28 cellular contexts compared by ENCODE assay signal in genomic region chr11:119054418-119054817, GRCh38. TPM values are rescaled to one million over a fixed set of nuclear protein-coding genes. Genes with fewer than 3 reads are reported as not detected.
DNase-seq lines count a peak whose midpoint lies in the region; ATAC-seq, FAIRE-seq and TF ChIP-seq lines count a peak whose summit lies in the region.
"Had no signal": no experiment of that assay in that cellular context is flagged by ENCODE, and none has a peak within 500 bp of the region (broad histone marks: within the 10 kb centered on the region; RNA-seq: fewer than 3 reads in every experiment).

No MANE protein-coding gene starts in this region.

- H2BK15ac ChIP-seq in H1 (ENCODE audit: low read length): no peak overlapping the region

- no peak overlapping the region for H3K14ac ChIP-seq in H1 (ENCODE audit: insufficient read length)

- no peak overlapping the region for H2BK12ac ChIP-seq in H1 (ENCODE audit: low read depth, low read length)

- ATAC-seq in activated T-cell treated with anti-CD3 and anti-CD28 coated beads, Interleukin-2, amount 50 U/mL, for 4 hours: no peak
- ATAC-seq in DND-41 (ENCODE audit: insufficient read depth, low read depth): no peak

- H3K23ac ChIP-seq in H1 (ENCODE audit: insufficient read length): no peak overlapping the region

- H3K4me1 ChIP-seq in DND-41 (ENCODE audit: insufficient read depth, low read length) (peaks cover 28% of the 10 kb centered on the region), H1 (replicated peaks in 1 of 4; ENCODE audit: control insufficient read depth in 3 of 4, insufficient read depth in 4 of 4, low read length in 3 of 4) (peaks cover 0 to 8% (median 3%) of the 10 kb centered on the region in 4 experiments; a peak in 5 of 7 replicates)

- H3K4me1 Mint-ChIP-seq in activated T-cell treated with anti-CD3 and anti-CD28 coated beads, Interleukin-2, amount 50 U/mL, for 4 hours (ENCODE audit: low read depth): peaks cover 44% of the 10 kb centered on the region
- H3K4me1 Mint-ChIP-seq in progenitor cell of endocrine pancreas (ENCODE audit: low read depth) (peaks cover 20% of the 10 kb centered on the region), glutamatergic neuron (ENCODE audit: low read depth, unreplicated experiment) (peaks cover 10% of the 10 kb centered on the region)

- CTCF ChIA-PET in H1 (lab: Charles Lee; ENCODE audit: partially characterized antibody): interaction anchor here (0.8 to 2.0 kb wide), 6 partner anchors 9 to 115 kb away, joined by 3 to 9 read pairs (median 5); partner anchors contain the start of genes SLC37A4 and VPS11

- peaks cover 50% of the 10 kb centered on the region for H3K36me3 Mint-ChIP-seq in activated T-cell treated with anti-CD3 and anti-CD28 coated beads, Interleukin-2, amount 50 U/mL, for 4 hours (ENCODE audit: insufficient read depth)
- H3K36me3 Mint-ChIP-seq in progenitor cell of endocrine pancreas (ENCODE audit: insufficient read depth) (peaks cover 20% of the 10 kb centered on the region), glutamatergic neuron (ENCODE audit: unreplicated experiment) (peaks cover 4% of the 10 kb centered on the region)

- H2BK5ac ChIP-seq in H1 (ENCODE audit: low read depth, low read length): no peak overlapping the region

- H3K9ac ChIP-seq in DND-41 (ENCODE audit: low read depth, low read length): no peak overlapping the region
- H3K9ac ChIP-seq in H1 (replicated peaks in 1 of 4; ENCODE audit: extremely low read depth in 1 of 4, low read depth in 3 of 4, low read length in 3 of 4): no peak overlapping the region

- POLR2A ChIA-PET in H1 (lab: Charles Lee; ENCODE audit: partially characterized antibody): interaction anchor here (1.2 to 5.1 kb wide), 5 partner anchors 10 to 41 kb away, joined by 4 to 56 read pairs (median 27); partner anchors contain the start of genes RPS25, SLC37A4 and TRAPPC4

- H3K4me3 ChIP-seq in DND-41 (ENCODE audit: low read depth in 1 of 2, low read length in 2 of 2) (no peak overlapping the region), H1 (ENCODE audit: extremely low read depth in 1 of 4, insufficient read depth in 2 of 4, low read depth in 3 of 4, low read length in 4 of 4) (no peak overlapping the region)
- H3K4me3 ChIP-seq: BLaER1, esophagus muscularis mucosa, lung, ovary, right atrium auricular region, SJCRH30 had no signal

- no peaks in the 10 kb centered on the region for H3K9me3 Mint-ChIP-seq in activated T-cell treated with anti-CD3 and anti-CD28 coated beads, Interleukin-2, amount 50 U/mL, for 4 hours
- H3K9me3 Mint-ChIP-seq in progenitor cell of endocrine pancreas (ENCODE audit: low read depth): no peaks in the 10 kb centered on the region
- H3K9me3 Mint-ChIP-seq in glutamatergic neuron (ENCODE audit: unreplicated experiment): peaks cover 8% of the 10 kb centered on the region

- H3K79me1 ChIP-seq in H1 (ENCODE audit: low read depth, low read length): peaks cover 16% of the 10 kb centered on the region

- peak overlapping the region; percentile 71; the same call in 1 of the 2 replicates for H4K8ac ChIP-seq in H1 (ENCODE audit: extremely low read depth, insufficient read depth, low read length)

- TF ChIP-seq EP300 in H1 (IDR thresholded peaks at IDR 0.05; ENCODE audit: borderline replicate concordance in 1 of 2, low read depth in 2 of 2, low read length in 2 of 2): no peak

- FAIRE-seq in H1 (lab: Jason Lieb, UNC): no peak
- FAIRE-seq: frontal cortex, GM18507, keratinocyte, RCC 7860 had no signal

- H2BK20ac ChIP-seq in H1 (ENCODE audit: low read length): no peak overlapping the region

- no peak overlapping the region for H2BK120ac ChIP-seq in H1 (replicated peaks; ENCODE audit: low read depth, low read length)

- no peak for TF ChIP-seq CTCF in DND-41 (IDR thresholded peaks at IDR 0.05; ENCODE audit: borderline replicate concordance, extremely low read depth, low read length, poor library complexity, severe bottlenecking)
- no peak for TF ChIP-seq CTCF in H1 (IDR thresholded peaks at IDR 0.05; ENCODE audit: control extremely low read depth in 1 of 3, insufficient read depth in 1 of 3, low read depth in 1 of 3, low read length in 3 of 3)
- no peak for TF ChIP-seq CTCF in progenitor cell of endocrine pancreas (IDR thresholded peaks at IDR 0.05; ENCODE audit: unreplicated experiment)
- no peak for TF ChIP-seq CTCF in glutamatergic neuron (IDR thresholded peaks at IDR 0.05; ENCODE audit: partially characterized antibody, unreplicated experiment)

- H4K5ac ChIP-seq in H1 (ENCODE audit: insufficient read length, low read depth, low read length): no peak overlapping the region

- H3K27ac ChIP-seq in DND-41 (ENCODE audit: low read length) (no peak overlapping the region), H1 (ENCODE audit: low read depth, low read length) (no peak overlapping the region)
- H3K27ac ChIP-seq: BLaER1, esophagus muscularis mucosa, ovary, right atrium auricular region, SJCRH30, WERI-Rb-1 had no signal

- TF ChIP-seq RAD21 in H1 (IDR thresholded peaks at IDR 0.05 in 1 of 2, conservative IDR thresholded peaks at IDR 0.05 in 1 of 2; ENCODE audit: low read depth in 2 of 2, low read length in 2 of 2): no peak

- H2AFZ ChIP-seq in DND-41 (ENCODE audit: low read depth, low read length) (no peak overlapping the region), H1 (ENCODE audit: low read length) (no peak overlapping the region)

- H3K18ac ChIP-seq in H1 (ENCODE audit: extremely low read depth, low read length): no peak overlapping the region

- H2AK5ac ChIP-seq in H1 (ENCODE audit: low read depth, low read length): no peak overlapping the region

- H4K91ac ChIP-seq in H1 (replicated peaks; ENCODE audit: insufficient read length, low read length): no peak overlapping the region

- H4K20me1 ChIP-seq in DND-41 (ENCODE audit: insufficient read depth, low read length): peaks cover 26% of the 10 kb centered on the region; the same call in 1 of the 2 replicates
- H4K20me1 ChIP-seq in H1 (replicated peaks in 1 of 2; ENCODE audit: control insufficient read depth in 1 of 2, insufficient read depth in 2 of 2, low read length in 2 of 2): peaks cover 3 to 26% of the 10 kb centered on the region in 2 experiments

- H3K23me2 ChIP-seq in H1 (ENCODE audit: low read depth, low read length): peaks cover 4% of the 10 kb centered on the region

- peak overlapping the region; percentile 54 for H3K4me3 Mint-ChIP-seq in activated T-cell treated with anti-CD3 and anti-CD28 coated beads, Interleukin-2, amount 50 U/mL, for 4 hours
- H3K4me3 Mint-ChIP-seq in progenitor cell of endocrine pancreas (ENCODE audit: low read depth) (peak overlapping the region; percentile 47), glutamatergic neuron (ENCODE audit: unreplicated experiment) (no peak overlapping the region)

- no peak for TF ChIP-seq POLR2A in H1 (IDR thresholded peaks at IDR 0.05; ENCODE audit: control extremely low read depth in 1 of 2, low read depth in 2 of 2, low read length in 2 of 2)

- WGBS in H1 (ENCODE audit: extremely low coverage in 1 of 2, insufficient coverage in 1 of 2, insufficient read length in 1 of 2, insufficient replicate concordance in 2 of 2, low coverage in 1 of 2, low lambda C conversion rate in 2 of 2, missing lambda C conversion rate in 1 of 2), 2 experiments: 92% methylated on average over 10 of the region's 10 CpGs; no CpG with 5 or more reads in 1 of the 2 experiments

- H3K9me3 ChIP-seq in DND-41 (ENCODE audit: insufficient read depth, low read length, severe bottlenecking) (no peaks in the 10 kb centered on the region), H1 (ENCODE audit: insufficient read depth in 2 of 2, low read depth in 1 of 2, low read length in 1 of 2) (no peaks in the 10 kb centered on the region; a peak in 1 of 4 replicates)
- H3K9me3 ChIP-seq: BLaER1, esophagus muscularis mucosa, ovary, right atrium auricular region, SJCRH30 had no signal

- H3K56ac ChIP-seq in H1 (replicated peaks; ENCODE audit: insufficient read length, low read depth, low read length): no peak overlapping the region

- DNase-seq in activated T-cell treated with anti-CD3 and anti-CD28 coated beads, Interleukin-2, amount 50 U/mL, for 4 hours: no peak
- DNase-seq in activated T-cell treated with anti-CD3 and anti-CD28 coated beads for 4 hours (no peak), DND-41 (no peak), H1 (ENCODE audit: low read depth in 1 of 2, low spot score in 2 of 2) (no peak), progenitor cell of endocrine pancreas (ENCODE audit: low spot score, unreplicated experiment) (no peak), NCI-H748 treated with DMSO at 0.1 percent for 48 hours (lab: John Stamatoyannopoulos, UW) (no peak), NCI-H1930 (lab: John Stamatoyannopoulos, UW) (no peak), glutamatergic neuron (no peak)
- DNase-seq: activated naive CD4-positive, alpha-beta T cell treated with anti-CD3 and anti-CD28 coated beads, Interleukin-2, amount 50 U/mL, for 16 hours; DMS 273 treated with DMSO at 0.1 percent for 48 hours; effector memory CD4-positive, alpha-beta T cell; H9; hypothalamus; NCI-H2107; NCI-H510A; ovary; SJCRH30; stimulated activated CD4-positive, alpha-beta T cell treated with anti-CD3 and anti-CD28 coated beads, Interleukin-4, amount 100 ng/mL, for 4 hours; trophoblast cell; WERI-Rb-1 had no signal

- no peak overlapping the region for H3K4ac ChIP-seq in H1 (replicated peaks; ENCODE audit: insufficient read length, low read depth, low read length)

- H3K27me3 ChIP-seq in DND-41 (ENCODE audit: insufficient read depth, low read length, poor library complexity) (no peaks in the 10 kb centered on the region), H1 (replicated peaks in 1 of 4; ENCODE audit: control insufficient read depth in 3 of 4, extremely low read depth in 1 of 4, insufficient read depth in 3 of 4, low read length in 3 of 4) (no peaks in the 10 kb centered on the region)
- H3K27me3 ChIP-seq: BLaER1, esophagus muscularis mucosa, ovary, right atrium auricular region, SJCRH30 had no signal

- H3K36me3 ChIP-seq in DND-41 (ENCODE audit: insufficient read depth, low read length): peaks cover 63% of the 10 kb centered on the region
- peaks cover 39 to 58% (median 56%) of the 10 kb centered on the region in 4 experiments for H3K36me3 ChIP-seq in H1 (ENCODE audit: control insufficient read depth in 2 of 4, insufficient read depth in 4 of 4, low read length in 3 of 4)
- H3K36me3 ChIP-seq: ovary had no signal

- no peaks in the 10 kb centered on the region for H3K27me3 Mint-ChIP-seq in activated T-cell treated with anti-CD3 and anti-CD28 coated beads, Interleukin-2, amount 50 U/mL, for 4 hours (ENCODE audit: low read depth)
- H3K27me3 Mint-ChIP-seq in progenitor cell of endocrine pancreas: no peaks in the 10 kb centered on the region
- peaks cover 8% of the 10 kb centered on the region for H3K27me3 Mint-ChIP-seq in glutamatergic neuron (ENCODE audit: unreplicated experiment)

- H3K79me2 ChIP-seq in DND-41 (ENCODE audit: insufficient read depth, low read length) (peaks cover 47% of the 10 kb centered on the region), H1 (ENCODE audit: control insufficient read depth in 1 of 2, insufficient read depth in 2 of 2, low read length in 2 of 2) (peaks cover 8 to 21% of the 10 kb centered on the region in 2 experiments; a peak in 3 of 4 replicates)

- H3K4me2 ChIP-seq in DND-41 (ENCODE audit: insufficient read depth, low read length): peak overlapping the region; percentile 93; the same call in 1 of the 2 replicates
- H3K4me2 ChIP-seq in H1 (ENCODE audit: insufficient read depth in 1 of 2, low read depth in 2 of 2, low read length in 2 of 2): no peak overlapping the region
- H3K4me2 ChIP-seq: BLaER1 had no signal

- H3K27ac Mint-ChIP-seq in progenitor cell of endocrine pancreas (no peak overlapping the region), glutamatergic neuron (ENCODE audit: unreplicated experiment) (no peak overlapping the region)

RNA-seq across cellular contexts. Expression of gene HYOU1, which starts 2.6 kb away (rescaled TPM):
- 100 to 1,000 TPM; 249 to 309 (median 260) TPM for total RNA-seq in activated T-cell treated with anti-CD3 and anti-CD28 coated beads, Interleukin-2, amount 50 U/mL, for 4 hours
- total RNA-seq in H1 (2021; fragmentation: NEBNext Ultra II Directional; extraction: Animal tissue kit (Norgen Biotek cat#: 25700)): 293 and 295 TPM in 2 replicates
- polyA plus RNA-seq in H1 (2011; rRNA removed): 229 and 239 TPM in 2 replicates
- polyA plus RNA-seq in H1 (2011; cell fraction: cytosol; rRNA removed): 202 TPM
- 288 TPM for polyA plus RNA-seq in H1 (2011; cell fraction: nucleus; rRNA removed)
- 173 to 236 TPM (median 223 TPM) in 4 replicates for polyA plus RNA-seq in H1 (2012, experiment 1 of 2)
- 152 TPM for polyA plus RNA-seq in H1 (2012, experiment 2 of 2)
- polyA plus RNA-seq in H1 (2013, experiment 1 of 2): 284 TPM
- polyA plus RNA-seq in H1 (2013, experiment 2 of 2): 265 TPM
- 323 and 367 TPM in 2 replicates for polyA minus RNA-seq in H1 (2011; rRNA and poly(A)+ RNA removed)
- 136 TPM for polyA minus RNA-seq in H1 (2011; cell fraction: cytosol; rRNA and poly(A)+ RNA removed)
- polyA minus RNA-seq in H1 (2011; cell fraction: nucleus; rRNA and poly(A)+ RNA removed): 90.0 TPM
- total RNA-seq in progenitor cell of endocrine pancreas (196 and 199 TPM in 2 replicates), glutamatergic neuron (ENCODE audit: unreplicated experiment) (193 TPM)

RNA-seq across cellular contexts. Expression of gene VPS11, which starts 13.2 kb away (rescaled TPM):
- total RNA-seq in activated T-cell treated with anti-CD3 and anti-CD28 coated beads, Interleukin-2, amount 50 U/mL, for 4 hours: 10 to 100 TPM; 24.1 to 31.5 (median 30.0) TPM
- total RNA-seq in H1 (2021; fragmentation: NEBNext Ultra II Directional; extraction: Animal tissue kit (Norgen Biotek cat#: 25700)): 15.5 and 16.6 TPM in 2 replicates
- 13.1 and 14.8 TPM in 2 replicates for polyA plus RNA-seq in H1 (2011; rRNA removed)
- 13.1 TPM for polyA plus RNA-seq in H1 (2011; cell fraction: cytosol; rRNA removed)
- polyA plus RNA-seq in H1 (2011; cell fraction: nucleus; rRNA removed): 35.9 TPM
- polyA plus RNA-seq in H1 (2012, experiment 1 of 2): 26.0 to 28.1 TPM (median 27.0 TPM) in 4 replicates
- 18.7 TPM for polyA plus RNA-seq in H1 (2012, experiment 2 of 2)
- 18.1 TPM for polyA plus RNA-seq in H1 (2013, experiment 1 of 2)
- 15.6 TPM for polyA plus RNA-seq in H1 (2013, experiment 2 of 2)
- polyA minus RNA-seq in H1 (2011; rRNA and poly(A)+ RNA removed): 16.9 and 23.9 TPM in 2 replicates
- polyA minus RNA-seq in H1 (2011; cell fraction: cytosol; rRNA and poly(A)+ RNA removed): 8.8 TPM
- 13.5 TPM for polyA minus RNA-seq in H1 (2011; cell fraction: nucleus; rRNA and poly(A)+ RNA removed)
- total RNA-seq in progenitor cell of endocrine pancreas (36.3 and 37.2 TPM in 2 replicates), glutamatergic neuron (ENCODE audit: unreplicated experiment) (32.7 TPM)

RNA-seq across cellular contexts. Expression of gene SLC37A4, which starts 23.7 kb away (rescaled TPM):
- total RNA-seq in activated T-cell treated with anti-CD3 and anti-CD28 coated beads, Interleukin-2, amount 50 U/mL, for 4 hours: 10 to 100 TPM; 10.1 to 13.8 (median 13.5) TPM
- 29.0 and 35.1 TPM in 2 replicates for total RNA-seq in H1 (2021; fragmentation: NEBNext Ultra II Directional; extraction: Animal tissue kit (Norgen Biotek cat#: 25700))
- polyA plus RNA-seq in H1 (2011; rRNA removed): 91.9 and 101 TPM in 2 replicates
- 79.2 TPM for polyA plus RNA-seq in H1 (2011; cell fraction: cytosol; rRNA removed)
- polyA plus RNA-seq in H1 (2011; cell fraction: nucleus; rRNA removed): 241 TPM
- 35.6 to 53.5 TPM (median 49.8 TPM) in 4 replicates for polyA plus RNA-seq in H1 (2012, experiment 1 of 2)
- polyA plus RNA-seq in H1 (2012, experiment 2 of 2): 53.6 TPM
- polyA plus RNA-seq in H1 (2013, experiment 1 of 2): 44.1 TPM
- polyA plus RNA-seq in H1 (2013, experiment 2 of 2): 43.1 TPM
- 60.9 and 63.3 TPM in 2 replicates for polyA minus RNA-seq in H1 (2011; rRNA and poly(A)+ RNA removed)
- polyA minus RNA-seq in H1 (2011; cell fraction: cytosol; rRNA and poly(A)+ RNA removed): 23.0 TPM
- polyA minus RNA-seq in H1 (2011; cell fraction: nucleus; rRNA and poly(A)+ RNA removed): 45.7 TPM
- total RNA-seq in progenitor cell of endocrine pancreas (52.7 and 53.4 TPM in 2 replicates), glutamatergic neuron (ENCODE audit: unreplicated experiment) (21.2 TPM)

RNA-seq across cellular contexts. Expression of gene HMBS, which starts 30.3 kb away (rescaled TPM):
- total RNA-seq in activated T-cell treated with anti-CD3 and anti-CD28 coated beads, Interleukin-2, amount 50 U/mL, for 4 hours: 10 to 100 TPM; 43.7 to 64.7 (median 60.1) TPM
- 65.5 and 69.3 TPM in 2 replicates for total RNA-seq in H1 (2021; fragmentation: NEBNext Ultra II Directional; extraction: Animal tissue kit (Norgen Biotek cat#: 25700))
- 104 and 109 TPM in 2 replicates for polyA plus RNA-seq in H1 (2011; rRNA removed)
- 123 TPM for polyA plus RNA-seq in H1 (2011; cell fraction: cytosol; rRNA removed)
- 128 TPM for polyA plus RNA-seq in H1 (2011; cell fraction: nucleus; rRNA removed)
- polyA plus RNA-seq in H1 (2012, experiment 1 of 2): 65.2 to 89.7 TPM (median 83.7 TPM) in 4 replicates
- polyA plus RNA-seq in H1 (2012, experiment 2 of 2): 110 TPM
- 45.1 TPM for polyA plus RNA-seq in H1 (2013, experiment 1 of 2)
- 44.1 TPM for polyA plus RNA-seq in H1 (2013, experiment 2 of 2)
- polyA minus RNA-seq in H1 (2011; rRNA and poly(A)+ RNA removed): 78.6 and 79.0 TPM in 2 replicates
- polyA minus RNA-seq in H1 (2011; cell fraction: cytosol; rRNA and poly(A)+ RNA removed): 51.2 TPM
- polyA minus RNA-seq in H1 (2011; cell fraction: nucleus; rRNA and poly(A)+ RNA removed): 44.6 TPM
- total RNA-seq in progenitor cell of endocrine pancreas (39.0 and 39.8 TPM in 2 replicates), glutamatergic neuron (ENCODE audit: unreplicated experiment) (30.4 TPM)

RNA-seq across cellular contexts. Expression of gene TRAPPC4, which starts 35.9 kb away (rescaled TPM):
- total RNA-seq in activated T-cell treated with anti-CD3 and anti-CD28 coated beads, Interleukin-2, amount 50 U/mL, for 4 hours: 100 to 1,000 TPM; 115 to 146 (median 131) TPM
- 88.6 and 94.3 TPM in 2 replicates for total RNA-seq in H1 (2021; fragmentation: NEBNext Ultra II Directional; extraction: Animal tissue kit (Norgen Biotek cat#: 25700))
- 223 and 240 TPM in 2 replicates for polyA plus RNA-seq in H1 (2011; rRNA removed)
- polyA plus RNA-seq in H1 (2011; cell fraction: cytosol; rRNA removed): 245 TPM
- polyA plus RNA-seq in H1 (2011; cell fraction: nucleus; rRNA removed): 104 TPM
- 108 to 134 TPM (median 120 TPM) in 4 replicates for polyA plus RNA-seq in H1 (2012, experiment 1 of 2)
- polyA plus RNA-seq in H1 (2012, experiment 2 of 2): 19.3 TPM
- polyA plus RNA-seq in H1 (2013, experiment 1 of 2): 86.2 TPM
- polyA plus RNA-seq in H1 (2013, experiment 2 of 2): 95.7 TPM
- polyA minus RNA-seq in H1 (2011; rRNA and poly(A)+ RNA removed): 100 and 133 TPM in 2 replicates
- 26.9 TPM for polyA minus RNA-seq in H1 (2011; cell fraction: cytosol; rRNA and poly(A)+ RNA removed)
- 47.6 TPM for polyA minus RNA-seq in H1 (2011; cell fraction: nucleus; rRNA and poly(A)+ RNA removed)
- total RNA-seq in progenitor cell of endocrine pancreas (60.3 and 60.7 TPM in 2 replicates), glutamatergic neuron (ENCODE audit: unreplicated experiment) (85.1 TPM)
